ENCODE assay signal across 2 cellular contexts in the genomic region with DNA sequence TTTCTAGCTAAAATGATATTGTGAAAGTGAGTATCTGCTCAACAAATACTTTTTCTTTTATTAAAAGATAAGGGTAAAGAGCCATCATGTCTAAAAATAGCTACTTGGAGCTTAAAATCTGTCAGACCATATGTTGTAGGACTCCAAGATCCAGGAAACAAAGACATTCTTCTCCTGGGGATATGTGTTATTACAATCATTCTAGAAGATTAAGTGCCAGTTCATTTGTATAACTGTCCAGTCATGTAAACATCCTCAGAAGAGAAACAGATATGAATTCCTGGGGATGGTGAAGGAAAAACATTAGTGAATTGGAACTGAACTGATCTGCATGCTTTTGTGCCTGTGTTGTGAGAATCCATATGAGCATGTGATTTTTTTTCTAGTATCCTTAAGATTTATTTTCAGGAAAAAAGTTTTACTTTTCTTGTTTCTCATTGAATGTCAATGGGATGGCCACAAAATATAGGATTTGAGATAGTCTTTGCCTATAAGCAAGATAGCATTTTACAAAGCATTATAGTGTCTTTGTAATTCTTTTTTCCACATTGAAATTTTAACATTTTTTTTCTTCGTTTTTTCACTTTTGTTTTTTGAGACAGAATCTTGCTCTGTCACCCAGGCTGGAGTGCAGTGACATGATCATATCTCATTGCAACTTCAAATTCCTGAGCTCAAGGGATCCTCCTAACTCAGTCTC.
TF ChIP-seq lines count a peak whose summit lies in the region.

No MANE protein-coding gene starts in this region.

TF ChIP-seq in IMR-90, 13 proteins besides CTCF, POLR2A, EP300 and RAD21:
- TF ChIP-seq CEBPB (IDR thresholded peaks at IDR 0.05; ENCODE audit: low read depth, low read length) = no peak
- TF ChIP-seq RCOR1 (IDR thresholded peaks at IDR 0.05; ENCODE audit: insufficient replicate concordance, low read length) = no peak
- no peak for TF ChIP-seq MXI1 (IDR thresholded peaks at IDR 0.05; ENCODE audit: borderline replicate concordance, low read depth, low read length)
- TF ChIP-seq BHLHE40 (IDR thresholded peaks at IDR 0.05; ENCODE audit: low read depth, low read length) = no peak
- TF ChIP-seq CHD1 (IDR thresholded peaks at IDR 0.05; ENCODE audit: low read depth, low read length) = no peak
- TF ChIP-seq RFX5 (IDR thresholded peaks at IDR 0.05; ENCODE audit: low read depth, low read length) = no peak
- TF ChIP-seq NFE2L2 (IDR thresholded peaks at IDR 0.05; ENCODE audit: low read depth, low read length) = no peak
- TF ChIP-seq SMC3 (IDR thresholded peaks at IDR 0.05; ENCODE audit: low read depth, low read length) = no peak
- no peak for TF ChIP-seq MAFK (IDR thresholded peaks at IDR 0.05; ENCODE audit: low read depth, low read length)
- TF ChIP-seq USF2 (IDR thresholded peaks at IDR 0.05; ENCODE audit: low read depth, low read length) = no peak
- no peak for TF ChIP-seq ELK1 (IDR thresholded peaks at IDR 0.05; ENCODE audit: borderline replicate concordance, low read depth, low read length)

TF ChIP-seq in SK-N-SH, 30 proteins besides CTCF, POLR2A, EP300 and RAD21:
- TF ChIP-seq PBX3 (IDR thresholded peaks at IDR 0.05) (0 out of 2 replicates have a peak, but pooled peaks have one; percentile 17), USF2 (IDR thresholded peaks at IDR 0.05; ENCODE audit: borderline replicate concordance, low read depth, low read length) (no peak)
TF ChIP-seq in SK-N-SH: peak in this region for 1.
